In genomic region chr22:32378703-32379272, GRCh38 we compare ENCODE assay signal across 9 cellular contexts. TPM values are rescaled to one million over a fixed set of nuclear protein-coding genes. Genes with fewer than 3 reads are reported as not detected.
DNase-seq lines count a peak whose midpoint lies in the region; ATAC-seq and TF ChIP-seq lines count a peak whose summit lies in the region.
"Had no signal": no experiment of that assay in that cellular context is flagged by ENCODE, and none has a peak within 500 bp of the region (broad histone marks: within the 10 kb centered on the region; RNA-seq: fewer than 3 reads in every experiment).

No MANE protein-coding gene starts in this region.

- H3K4me1 ChIP-seq in mammary epithelial cell (ENCODE audit: insufficient read depth, low read length) (no peaks in the 10 kb centered on the region), mesenchymal stem cell (ENCODE audit: control insufficient read depth, insufficient read depth, low read depth, low read length) (no peaks in the 10 kb centered on the region)

- H3K79me2 ChIP-seq in mammary epithelial cell (ENCODE audit: insufficient read depth, low read length): no peaks in the 10 kb centered on the region

- H2AFZ ChIP-seq in mammary epithelial cell (ENCODE audit: low read depth, low read length): no peak overlapping the region
- no peak overlapping the region for H2AFZ ChIP-seq in mesenchymal stem cell (ENCODE audit: low read depth, low read length)

- no peak overlapping the region for H3K27ac ChIP-seq in mammary epithelial cell (ENCODE audit: insufficient read depth, low read depth, low read length)
- no peak overlapping the region for H3K27ac ChIP-seq in mesenchymal stem cell (ENCODE audit: low read length, poor library complexity, severe bottlenecking)

- no peak overlapping the region for H3K4ac ChIP-seq in mesenchymal stem cell (ENCODE audit: low read depth in 1 of 2, low read length in 2 of 2)

- peak overlapping the region in 1 of 2 experiments; percentile 7 for H3K14ac ChIP-seq in mesenchymal stem cell (ENCODE audit: low read length in 2 of 2)

- peak; percentile 72 for TF ChIP-seq CTCF in NB4 (IDR thresholded peaks at IDR 0.05; ENCODE audit: low read depth, low read length)
- peak; percentile 75 to 86 for TF ChIP-seq CTCF in mammary epithelial cell (conservative IDR thresholded peaks at IDR 0.05 in 1 of 2, IDR thresholded peaks at IDR 0.05 in 1 of 2; ENCODE audit: extremely low read depth in 1 of 2, insufficient read depth in 1 of 2, low read depth in 1 of 2, low read length in 2 of 2)

- no peak overlapping the region for H2BK120ac ChIP-seq in mesenchymal stem cell (ENCODE audit: low read depth, low read length)

- no peak for TF ChIP-seq POLR2A in NB4 (IDR thresholded peaks at IDR 0.05; ENCODE audit: extremely low read depth, insufficient read length)

- H3K18ac ChIP-seq in mesenchymal stem cell (ENCODE audit: low read depth in 1 of 2, low read length in 2 of 2): no peak overlapping the region

- H3K27ac Mint-ChIP-seq in activated naive CD4-positive, alpha-beta T cell treated with anti-CD3 and anti-CD28 coated beads, Interleukin-2, amount 10 ng/mL, durations not matched to agents 7 days and 5 days: no peak overlapping the region
- H3K27ac Mint-ChIP-seq: stimulated activated naive CD8-positive, alpha-beta T cell treated with anti-CD3 and anti-CD28 coated beads, Interleukin-15, Interleukin-2, amounts not matched to agents 100 ng/mL and 50 ng/mL, for 24 hours had no signal

- dilution Hi-C loops in mammary epithelial cell (cut with HindIII; ENCODE audit: low sequenced_read_pairs): no loop called here

- intact Hi-C loops in mammary epithelial cell (cut with micrococcal nuclease): loop anchor here (1.0 to 5.0 kb wide), 5 partner anchors 66 to 401 kb away; no protein-coding TSS in a partner anchor

- no peak overlapping the region for H3K23ac ChIP-seq in mesenchymal stem cell (ENCODE audit: low read length in 2 of 2)

- H3K9ac ChIP-seq in mammary epithelial cell (ENCODE audit: insufficient read depth, low read length): no peak overlapping the region
- H3K9ac ChIP-seq in mesenchymal stem cell (ENCODE audit: low read length): no peak overlapping the region

- H3K27me3 ChIP-seq in mammary epithelial cell (ENCODE audit: insufficient read depth, low read length) (no peaks in the 10 kb centered on the region), mesenchymal stem cell (ENCODE audit: control insufficient read depth in 1 of 2, insufficient read depth in 1 of 2, low read length in 2 of 2) (no peaks in the 10 kb centered on the region)

- peaks cover 3% of the 10 kb centered on the region for H3K27me3 Mint-ChIP-seq in activated naive CD4-positive, alpha-beta T cell treated with anti-CD3 and anti-CD28 coated beads, Interleukin-2, amount 10 ng/mL, durations not matched to agents 7 days and 5 days
- H3K27me3 Mint-ChIP-seq: stimulated activated naive CD8-positive, alpha-beta T cell treated with anti-CD3 and anti-CD28 coated beads, Interleukin-15, Interleukin-2, amounts not matched to agents 100 ng/mL and 50 ng/mL, for 24 hours had no signal

- no peaks in the 10 kb centered on the region for H3K36me3 Mint-ChIP-seq in activated naive CD4-positive, alpha-beta T cell treated with anti-CD3 and anti-CD28 coated beads, Interleukin-2, amount 10 ng/mL, durations not matched to agents 7 days and 5 days

- no peak for ATAC-seq in HG03045 (IDR thresholded peaks at IDR 0.05; ENCODE audit: unreplicated experiment)
- no peak for ATAC-seq in HG02798 (IDR thresholded peaks at IDR 0.05; ENCODE audit: poor library complexity, unreplicated experiment)

- H2AK5ac ChIP-seq in mesenchymal stem cell (ENCODE audit: low read length, severe bottlenecking): no peak overlapping the region

- 37% methylated on average over 4 of the region's 4 CpGs for WGBS in mammary epithelial cell (ENCODE audit: low coverage, missing lambda C conversion rate)
- WGBS in mesenchymal stem cell: 57% methylated on average over 4 of the region's 4 CpGs

- H3K4me2 ChIP-seq in mammary epithelial cell (ENCODE audit: insufficient read depth, low read depth, low read length) (no peak overlapping the region), mesenchymal stem cell (ENCODE audit: low read length, poor library complexity, severe bottlenecking) (no peak overlapping the region)

- CTCF ChIA-PET in activated naive CD4-positive, alpha-beta T cell treated with anti-CD3 and anti-CD28 coated beads, Interleukin-2, amount 10 ng/mL, durations not matched to agents 7 days and 5 days (lab: Charles Lee): interaction anchor here (1.0 to 1.5 kb wide), 2 partner anchors 11 to 401 kb away, joined by 4 to 5 read pairs; no protein-coding TSS in a partner anchor
- CTCF ChIA-PET in mammary epithelial cell (lab: Charles Lee; ENCODE audit: low non-redundant PET): interaction anchor here (0.6 kb wide), 1 partner anchor 23 kb away, joined by 3 read pairs; no protein-coding TSS in a partner anchor

- H3K4me3 ChIP-seq in NB4 (ENCODE audit: low read depth, low read length) (no peak overlapping the region), mammary epithelial cell (replicated peaks in 1 of 3; ENCODE audit: insufficient read depth in 1 of 3, low read depth in 2 of 3, low read length in 3 of 3) (no peak overlapping the region), mesenchymal stem cell (ENCODE audit: insufficient read depth in 1 of 2, low read depth in 1 of 2, low read length in 2 of 2) (no peak overlapping the region)

- no peak overlapping the region for H4K91ac ChIP-seq in mesenchymal stem cell (ENCODE audit: low read length)

- peak; percentile 30 for DNase-seq in activated naive CD4-positive, alpha-beta T cell treated with anti-CD3 and anti-CD28 coated beads, Interleukin-2, amount 10 ng/mL, durations not matched to agents 7 days and 5 days
- no peak for DNase-seq in activated naive CD4-positive, alpha-beta T cell treated with Interleukin-2 at 50 U/mL for 16 hours
- DNase-seq in NB4 (ENCODE audit: low read depth): peak; percentile 44
- DNase-seq in mammary epithelial cell: peak; percentile 31
- peak; percentile 47 for DNase-seq in mesenchymal stem cell
- DNase-seq in activated CD4-positive, CD25-positive, alpha-beta regulatory T cell (lab: John Stamatoyannopoulos, UW): no peak

- H3K9me3 Mint-ChIP-seq in activated naive CD4-positive, alpha-beta T cell treated with anti-CD3 and anti-CD28 coated beads, Interleukin-2, amount 10 ng/mL, durations not matched to agents 7 days and 5 days: no peaks in the 10 kb centered on the region
- H3K9me3 Mint-ChIP-seq: stimulated activated naive CD8-positive, alpha-beta T cell treated with anti-CD3 and anti-CD28 coated beads, Interleukin-15, Interleukin-2, amounts not matched to agents 100 ng/mL and 50 ng/mL, for 24 hours had no signal

- no peak overlapping the region for H2BK5ac ChIP-seq in mesenchymal stem cell (ENCODE audit: low read depth, low read length, poor library complexity, severe bottlenecking)

- H3K9me3 ChIP-seq in mammary epithelial cell (replicated peaks; ENCODE audit: insufficient read depth, low read length) (no peaks in the 10 kb centered on the region), mesenchymal stem cell (ENCODE audit: control insufficient read depth, low read length) (no peaks in the 10 kb centered on the region)

- no peaks in the 10 kb centered on the region for H3K79me1 ChIP-seq in mesenchymal stem cell (replicated peaks; ENCODE audit: low read length, poor library complexity, severe bottlenecking)

- no TSS peak for BruUV-seq in mammary epithelial cell (replicated peaks; lab: Mats Ljungman, UMichigan)

- H2BK15ac ChIP-seq in mesenchymal stem cell (ENCODE audit: low read depth, poor library complexity, severe bottlenecking): no peak overlapping the region

- no peaks in the 10 kb centered on the region for H4K20me1 ChIP-seq in mammary epithelial cell (ENCODE audit: insufficient read depth, low read length)

- H2BK12ac ChIP-seq in mesenchymal stem cell (ENCODE audit: low read length in 2 of 2): no peak overlapping the region

- no peak overlapping the region for H3K4me3 Mint-ChIP-seq in activated naive CD4-positive, alpha-beta T cell treated with anti-CD3 and anti-CD28 coated beads, Interleukin-2, amount 10 ng/mL, durations not matched to agents 7 days and 5 days
- H3K4me3 Mint-ChIP-seq: stimulated activated naive CD8-positive, alpha-beta T cell treated with anti-CD3 and anti-CD28 coated beads, Interleukin-15, Interleukin-2, amounts not matched to agents 100 ng/mL and 50 ng/mL, for 24 hours had no signal

- H4K8ac ChIP-seq in mesenchymal stem cell (ENCODE audit: low read length): no peak overlapping the region

- H3K4me1 Mint-ChIP-seq in activated naive CD4-positive, alpha-beta T cell treated with anti-CD3 and anti-CD28 coated beads, Interleukin-2, amount 10 ng/mL, durations not matched to agents 7 days and 5 days: no peaks in the 10 kb centered on the region

- in situ Hi-C loops in mammary epithelial cell (cut with MboI; ENCODE audit: low sequenced_read_pairs in 2 of 2): no loop called here

- H3K36me3 ChIP-seq in mammary epithelial cell (ENCODE audit: insufficient read depth, low read length) (no peaks in the 10 kb centered on the region), mesenchymal stem cell (ENCODE audit: control insufficient read depth in 1 of 2, insufficient read depth in 2 of 2, low read depth in 1 of 2, low read length in 2 of 2) (no peaks in the 10 kb centered on the region)

RNA-seq across cellular contexts. Expression of gene RFPL3, which starts 21.1 kb away (rescaled TPM):
- not detected for total RNA-seq in mammary epithelial cell
- polyA plus RNA-seq in mammary epithelial cell: not detected
- not detected for polyA minus RNA-seq in mammary epithelial cell
- not detected for polyA plus RNA-seq in mesenchymal stem cell (2013, experiment 1 of 2)
- not detected for polyA plus RNA-seq in mesenchymal stem cell (2013, experiment 2 of 2)

RNA-seq across cellular contexts. Expression of gene RTCB, which starts 33.3 kb away (rescaled TPM):
- total RNA-seq in mammary epithelial cell: 10 to 100 TPM; 75.8 to 84.7 TPM
- polyA plus RNA-seq in mammary epithelial cell: 104 TPM
- polyA minus RNA-seq in mammary epithelial cell: 57.1 TPM
- polyA plus RNA-seq in mesenchymal stem cell (2013, experiment 1 of 2): 47.5 TPM
- 47.5 TPM for polyA plus RNA-seq in mesenchymal stem cell (2013, experiment 2 of 2)

Comparison
In these comparisons a context has a peak if more than half of its experiments do, and no peak if none do; other contexts are left out.
1. DNase-seq: peak in activated naive CD4-positive, alpha-beta T cell treated with anti-CD3 and anti-CD28 coated beads, Interleukin-2, amount 10 ng/mL, durations not matched to agents 7 days and 5 days (single experiment), NB4 (single experiment), mammary epithelial cell (single experiment) and mesenchymal stem cell (single experiment); none in activated naive CD4-positive, alpha-beta T cell treated with Interleukin-2 at 50 U/mL for 16 hours (single experiment) and activated CD4-positive, CD25-positive, alpha-beta regulatory T cell (0 of 4).